1 cellular context compared by ENCODE assay signal in genomic region chr10:71968553-71969474, GRCh38.
A peak's percentile ranks its signal among the peaks of the same experiment; 100 is the strongest.
TF ChIP-seq lines count a peak whose summit lies in the region.

No MANE protein-coding gene starts in this region.

TF ChIP-seq in HepG2, 621 proteins besides CTCF, POLR2A, EP300 and RAD21:
- 0 out of 2 replicates have a peak, but pooled peaks have one; percentile 19 for TF ChIP-seq ZBTB7B (CRISPR knock-in tag; IDR thresholded peaks at IDR 0.05)
- no peak for TF ChIP-seq SOX5 (CRISPR knock-in tag; IDR thresholded peaks at IDR 0.05; ENCODE audit: borderline replicate concordance)
- no peak for TF ChIP-seq TBL1XR1 (IDR thresholded peaks at IDR 0.05; ENCODE audit: borderline replicate concordance, low read length, partially characterized antibody)
- TF ChIP-seq KDM3A (CRISPR knock-in tag; IDR thresholded peaks at IDR 0.05; ENCODE audit: low read depth), result no peak
- TF ChIP-seq ATAD3A (CRISPR knock-in tag; IDR thresholded peaks at IDR 0.05), result no peak
- TF ChIP-seq ZNF720 (CRISPR knock-in tag; IDR thresholded peaks at IDR 0.05), result no peak
- no peak for TF ChIP-seq RNF219 (CRISPR knock-in tag; IDR thresholded peaks at IDR 0.05)
- peak; percentile 69 for TF ChIP-seq FOSL2 (CRISPR knock-in tag; IDR thresholded peaks at IDR 0.05)
- TF ChIP-seq ZNF557 (CRISPR knock-in tag; IDR thresholded peaks at IDR 0.05), result no peak
- TF ChIP-seq HIVEP1 (CRISPR knock-in tag; IDR thresholded peaks at IDR 0.05), result no peak
- TF ChIP-seq PHF21A (CRISPR knock-in tag; IDR thresholded peaks at IDR 0.05), result no peak
- TF ChIP-seq ZNF629 (CRISPR knock-in tag; conservative IDR thresholded peaks at IDR 0.05), result peak; percentile 79
- TF ChIP-seq RFX1 (IDR thresholded peaks at IDR 0.05), result peak; percentile 35; the same call in 1 of the 2 replicates
- TF ChIP-seq, protein P1, sequence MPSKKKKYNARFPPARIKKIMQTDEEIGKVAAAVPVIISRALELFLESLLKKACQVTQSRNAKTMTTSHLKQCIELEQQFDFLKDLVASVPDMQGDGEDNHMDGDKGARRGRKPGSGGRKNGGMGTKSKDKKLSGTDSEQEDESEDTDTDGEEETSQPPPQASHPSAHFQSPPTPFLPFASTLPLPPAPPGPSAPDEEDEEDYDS (CRISPR knock-in tag; IDR thresholded peaks at IDR 0.05), result no peak
- no peak for TF ChIP-seq ZNF572 (CRISPR knock-in tag; IDR thresholded peaks at IDR 0.05)
- TF ChIP-seq BORCS8-MEF2B (CRISPR knock-in tag; IDR thresholded peaks at IDR 0.05), result no peak
- TF ChIP-seq SP4 (CRISPR knock-in tag; IDR thresholded peaks at IDR 0.05), result peak; percentile 32; the same call in 1 of the 2 replicates
- peak; percentile 89 for TF ChIP-seq ZNF768 (CRISPR knock-in tag; IDR thresholded peaks at IDR 0.05)
- TF ChIP-seq SPEN (CRISPR knock-in tag; IDR thresholded peaks at IDR 0.05; ENCODE audit: low read depth), result no peak
- 0 out of 2 replicates have a peak, but pooled peaks have one; percentile 35 for TF ChIP-seq RFX3 (CRISPR knock-in tag; IDR thresholded peaks at IDR 0.05)
